Comparison of ENCODE assay signal across 8 cellular contexts in genomic region chr1:12124693-12125421, GRCh38. TPM values are rescaled to one million over a fixed set of nuclear protein-coding genes. Genes with fewer than 3 reads are reported as not detected.
DNase-seq lines count a peak whose midpoint lies in the region; ATAC-seq and TF ChIP-seq lines count a peak whose summit lies in the region.

No MANE protein-coding gene starts in this region.

- H3K36me3 Mint-ChIP-seq in HFFc6 (ENCODE audit: low read depth), result no peaks in the 10 kb centered on the region

- POLR2A ChIA-PET in Panc1 (lab: Charles Lee), result interaction anchor here (0.6 kb wide), 2 partner anchors 96 to 135 kb away, joined by 3 to 13 read pairs; no protein-coding TSS in a partner anchor

- TF ChIP-seq CTCF in HFFc6 (IDR thresholded peaks at IDR 0.05) (peak; percentile 99), Panc1 (IDR thresholded peaks at IDR 0.05) (peak; percentile 98), fibroblast of the aortic adventitia (IDR thresholded peaks at IDR 0.05; ENCODE audit: insufficient read depth, low read length) (peak; percentile 98)

- BruUV-seq in Panc1 (replicated peaks; lab: Mats Ljungman, UMichigan), result no TSS peak

- in situ Hi-C loops in Panc1 (cut with HindIII; ENCODE audit: low pct_unique_long_range_greater_than_20kb, low sequenced_read_pairs), result no loop called here

- H3K4me1 Mint-ChIP-seq in HFFc6 (ENCODE audit: low read depth), result peaks cover 11% of the 10 kb centered on the region

- CTCF ChIA-PET in Panc1 (lab: Charles Lee), result interaction anchor here (0.6 to 2.4 kb wide), 22 partner anchors 10 to 1269 kb away, joined by 3 to 19 read pairs (median 3); no protein-coding TSS in a partner anchor

- no peaks in the 10 kb centered on the region for H3K9me3 Mint-ChIP-seq in HFFc6

- intact Hi-C loops in Panc1 (cut with micrococcal nuclease; ENCODE audit: unreplicated experiment), result loop anchor here (1.0 kb wide), 1 partner anchor 83 kb away; no protein-coding TSS in a partner anchor

- ATAC-seq in Panc1 (peak; percentile 69), HG02885 (IDR thresholded peaks at IDR 0.05; ENCODE audit: poor library complexity, unreplicated experiment) (no peak)

- H3K36me3 ChIP-seq in Panc1 (ENCODE audit: control insufficient read depth, insufficient read depth, low read length), result no peaks in the 10 kb centered on the region

- peaks cover 29% of the 10 kb centered on the region for H3K27me3 Mint-ChIP-seq in HFFc6 (ENCODE audit: insufficient read depth)

- H3K4me3 ChIP-seq in Panc1 (ENCODE audit: low read depth in 2 of 2, low read length in 2 of 2) (no peak overlapping the region), fibroblast of the aortic adventitia (ENCODE audit: low read depth, low read length) (no peak overlapping the region)

- no peaks in the 10 kb centered on the region for H3K9me3 ChIP-seq in Panc1 (ENCODE audit: control insufficient read depth, insufficient read depth, low read depth, low read length)

- H3K27ac Mint-ChIP-seq in HFFc6, result no peak overlapping the region

- DNase-seq in CD1c-positive myeloid dendritic cell (ENCODE audit: extremely low spot score) (peak; percentile 89), HFFc6 (peak; percentile 43), Panc1 (ENCODE audit: low read depth, low spot score) (peak; percentile 76), activated T-helper 1 cell treated with Interleukin-2 at 50 U/mL for 16 hours (ENCODE audit: low read depth) (peak; percentile 66), fibroblast of the aortic adventitia (ENCODE audit: low read depth) (peak; percentile 87), non-pigmented ciliary epithelial cell (ENCODE audit: low read depth) (peak; percentile 10), stromal cell of bone marrow (ENCODE audit: low read depth) (peak; percentile 44)

- no peak overlapping the region for H3K4me3 Mint-ChIP-seq in HFFc6

- no peaks in the 10 kb centered on the region for H3K27me3 ChIP-seq in Panc1 (ENCODE audit: control insufficient read depth, insufficient read depth, low read length)

- no peak overlapping the region for H3K27ac ChIP-seq in Panc1 (ENCODE audit: low read length)

- no peaks in the 10 kb centered on the region for H3K4me1 ChIP-seq in Panc1 (ENCODE audit: control insufficient read depth, insufficient read depth, low read length)

RNA-seq across cellular contexts. Expression of gene TNFRSF1B, which starts 41.9 kb away (rescaled TPM):
- under 1 TPM; 0.14 to 0.66 (median 0.33) TPM for total RNA-seq in HFFc6 (2021; fragmentation: NEBNext Ultra II Directional; extraction: Animal tissue kit (Norgen Biotek cat#: 25700))
- total RNA-seq in Panc1 (2021; ENCODE audit: unreplicated experiment) (18.8 TPM), fibroblast of the aortic adventitia (ENCODE audit: low replicate concordance) (7.3 and 10.7 TPM in 2 replicates)
- polyA plus RNA-seq in Panc1 (2012; ENCODE audit: insufficient read length), result 11.3 TPM

Comparison
In these comparisons a context has a peak if more than half of its experiments do, and no peak if none do; other contexts are left out.
1. DNase-seq: peak in every context shown above with its lines; median percentile 89 in CD1c-positive myeloid dendritic cell; 87 in fibroblast of the aortic adventitia; 76 in Panc1; 66 in activated T-helper 1 cell treated with Interleukin-2 at 50 U/mL for 16 hours; 44 in stromal cell of bone marrow; 43 in HFFc6; 10 in non-pigmented ciliary epithelial cell.